8 cellular contexts compared by ENCODE assay signal in genomic region chr4:75708218-75708691, GRCh38. TPM values are rescaled to one million over a fixed set of nuclear protein-coding genes. Genes with fewer than 3 reads are reported as not detected.
DNase-seq lines count a peak whose midpoint lies in the region; ATAC-seq and TF ChIP-seq lines count a peak whose summit lies in the region.

No MANE protein-coding gene starts in this region.

- TF ChIP-seq POLR2A in NB4 (IDR thresholded peaks at IDR 0.05; ENCODE audit: extremely low read depth, insufficient read length) (no peak), esophagus squamous epithelium (IDR thresholded peaks at IDR 0.05) (no peak)

- H3K4me3 Mint-ChIP-seq in activated CD4-positive, alpha-beta T cell treated with anti-CD3 and anti-CD28 coated beads for 36 hours = no peak overlapping the region

- intact Hi-C loops in activated CD4-positive, alpha-beta T cell treated with anti-CD3 and anti-CD28 coated beads for 36 hours (cut with DNase I, micrococcal nuclease) = loop anchor here in 1 of 2 experiments (2.0 kb wide), 1 partner anchor 53 kb away; no protein-coding TSS in a partner anchor
- intact Hi-C loops in esophagus squamous epithelium (cut with DNase I) = no loop called here
- intact Hi-C loops in dorsolateral prefrontal cortex (cut with DNase I) = no loop called here

- H3K9me3 Mint-ChIP-seq in activated CD4-positive, alpha-beta T cell treated with anti-CD3 and anti-CD28 coated beads for 36 hours (ENCODE audit: low read depth) = no peaks in the 10 kb centered on the region

- CTCF ChIA-PET in activated CD4-positive, alpha-beta T cell treated with anti-CD3 and anti-CD28 coated beads for 36 hours (lab: Charles Lee) = interaction anchor here (0.9 to 2.1 kb wide), 2 partner anchors 131 to 138 kb away, joined by 4 read pairs; no protein-coding TSS in a partner anchor

- H3K36me3 ChIP-seq in esophagus squamous epithelium = peaks cover 0 to 5% (median 0%) of the 10 kb centered on the region in 3 donors

- no peaks in the 10 kb centered on the region for H3K4me1 ChIP-seq in esophagus squamous epithelium

- ATAC-seq in activated CD4-positive, alpha-beta T cell treated with anti-CD3 and anti-CD28 coated beads for 36 hours = peak; percentile 83

- H3K4me3 ChIP-seq in NB4 (ENCODE audit: low read depth, low read length) (no peak overlapping the region), retinal pigment epithelial cell (ENCODE audit: low read length) (no peak overlapping the region), esophagus squamous epithelium (no peak overlapping the region), dorsolateral prefrontal cortex (no peak overlapping the region)

- no peaks in the 10 kb centered on the region for H3K4me1 Mint-ChIP-seq in activated CD4-positive, alpha-beta T cell treated with anti-CD3 and anti-CD28 coated beads for 36 hours

- H3K27ac Mint-ChIP-seq in activated CD4-positive, alpha-beta T cell treated with anti-CD3 and anti-CD28 coated beads for 36 hours = no peak overlapping the region

- H3K27me3 ChIP-seq in esophagus squamous epithelium (no peaks in the 10 kb centered on the region), dorsolateral prefrontal cortex (no peaks in the 10 kb centered on the region)

- H3K36me3 Mint-ChIP-seq in activated CD4-positive, alpha-beta T cell treated with anti-CD3 and anti-CD28 coated beads for 36 hours (ENCODE audit: low read depth) = no peaks in the 10 kb centered on the region

- 80 to 88% methylated on average over 3 of the region's 3 CpGs for WGBS in esophagus squamous epithelium, 2 donors

- peak; percentile 52 for TF ChIP-seq CTCF in NB4 (IDR thresholded peaks at IDR 0.05; ENCODE audit: low read depth, low read length)
- TF ChIP-seq CTCF in retinal pigment epithelial cell (conservative IDR thresholded peaks at IDR 0.05; ENCODE audit: low read depth, low read length) = peak; percentile 33
- TF ChIP-seq CTCF in esophagus squamous epithelium (IDR thresholded peaks at IDR 0.05) = peak in 2 of 6 experiments; percentile 11 to 12
- peak in 18 of 56 donors; percentile 7 to 42 (median 18) for TF ChIP-seq CTCF in dorsolateral prefrontal cortex (IDR thresholded peaks at IDR 0.05 in 54 of 56, conservative IDR thresholded peaks at IDR 0.05 in 2 of 56; ENCODE audit: low read depth in 1 of 56, partially characterized antibody in 56 of 56)

- no peaks in the 10 kb centered on the region for H3K27me3 Mint-ChIP-seq in activated CD4-positive, alpha-beta T cell treated with anti-CD3 and anti-CD28 coated beads for 36 hours

- H3K27ac ChIP-seq in esophagus squamous epithelium (no peak overlapping the region), dorsolateral prefrontal cortex (no peak overlapping the region)

- DNase-seq in activated CD4-positive, alpha-beta T cell treated with anti-CD3 and anti-CD28 coated beads for 36 hours = peak; percentile 58
- DNase-seq in activated CD4-positive, alpha-beta T cell treated with anti-CD3 and anti-CD28 coated beads for 1 hour = no peak
- DNase-seq in NB4 (ENCODE audit: low read depth) = peak; percentile 42
- peak; percentile 49 for DNase-seq in central memory CD4-positive, alpha-beta T cell
- no peak for DNase-seq in retinal pigment epithelial cell (ENCODE audit: low read depth)
- DNase-seq in esophagus squamous epithelium (lab: John Stamatoyannopoulos, UW) = no peak
- DNase-seq in NCI-H524 (lab: John Stamatoyannopoulos, UW) = no peak
- no peak for DNase-seq in dorsolateral prefrontal cortex

- no peaks in the 10 kb centered on the region for H3K9me3 ChIP-seq in esophagus squamous epithelium

- POLR2A ChIA-PET in activated CD4-positive, alpha-beta T cell treated with anti-CD3 and anti-CD28 coated beads for 36 hours (lab: Charles Lee) = no interaction called here

RNA-seq across cellular contexts. Expression of gene USO1, which starts 16.1 kb away (rescaled TPM):
- total RNA-seq in activated CD4-positive, alpha-beta T cell treated with anti-CD3 and anti-CD28 coated beads for 36 hours = 10 to 100 TPM; 55.2 to 56.7 TPM
- total RNA-seq in esophagus squamous epithelium = 10 to 100 TPM; 49.0 to 79.2 (median 69.8) TPM
- 10 to 100 TPM; 29.0 to 63.1 (median 46.5) TPM for total RNA-seq in dorsolateral prefrontal cortex

RNA-seq across cellular contexts. Expression of gene G3BP2, which starts 35.0 kb away (rescaled TPM):
- total RNA-seq in activated CD4-positive, alpha-beta T cell treated with anti-CD3 and anti-CD28 coated beads for 36 hours = 100 to 1,000 TPM; 127 to 137 TPM
- total RNA-seq in esophagus squamous epithelium (10 to 100 TPM; 51.5 to 90.2 (median 65.1) TPM), dorsolateral prefrontal cortex (100 to 1,000 TPM; 105 to 375 (median 251) TPM)

Comparison
In these comparisons a context has a peak if more than half of its experiments do, and no peak if none do; other contexts are left out.
1. DNase-seq: peak in activated CD4-positive, alpha-beta T cell treated with anti-CD3 and anti-CD28 coated beads for 36 hours (single experiment), NB4 (single experiment) and central memory CD4-positive, alpha-beta T cell (single experiment); none in activated CD4-positive, alpha-beta T cell treated with anti-CD3 and anti-CD28 coated beads for 1 hour (single experiment), retinal pigment epithelial cell (single experiment), esophagus squamous epithelium (single experiment), NCI-H524 (0 of 2) and dorsolateral prefrontal cortex (0 of 10).